ENCODE assay signal across 16 cellular contexts in genomic region chr6:86820750-86821149, GRCh38.
"Had no signal": no experiment of that assay in that cellular context is flagged by ENCODE, and none has a peak within 500 bp of the region (broad histone marks: within the 10 kb centered on the region; RNA-seq: fewer than 3 reads in every experiment).

No MANE protein-coding gene starts in this region.

- H3K9me3 Mint-ChIP-seq: activated naive CD4-positive, alpha-beta T cell treated with anti-CD3 and anti-CD28 coated beads, Interleukin-2, amount 50 U/mL, for 24 hours had no signal

- DNase-seq: activated gamma-delta T cell treated with Interleukin-2 at 50 U/mL for 16 hours; activated T-cell treated with anti-CD3 and anti-CD28 coated beads, Interleukin-2, amount 50 U/mL, for 1 hour; aorta; effector CD4-positive, alpha-beta T cell; heart left ventricle; islet precursor cell; left cardiac atrium; pancreas; psoas muscle; spleen; stimulated activated CD4-positive, alpha-beta T cell treated with anti-CD3 and anti-CD28 coated beads, Interleukin-4, amount 100 ng/mL, for 1 hour; stimulated activated naive CD4-positive, alpha-beta T cell; upper lobe of left lung had no signal

- H3K27ac Mint-ChIP-seq: activated naive CD4-positive, alpha-beta T cell treated with anti-CD3 and anti-CD28 coated beads, Interleukin-2, amount 50 U/mL, for 24 hours; brain; natural killer cell treated with Interleukin-12 subunit alpha and Interleukin-12 subunit beta and Interleukin-15 and Interleukin-18, amount 100 ng/mL, for 72 hours had no signal

- ATAC-seq: heart left ventricle; left cardiac atrium; natural killer cell treated with Interleukin-12 subunit alpha and Interleukin-12 subunit beta and Interleukin-15 and Interleukin-18, amount 100 ng/mL, for 72 hours; pancreas; psoas muscle had no signal

- H3K36me3 Mint-ChIP-seq: activated naive CD4-positive, alpha-beta T cell treated with anti-CD3 and anti-CD28 coated beads, Interleukin-2, amount 50 U/mL, for 24 hours; brain; natural killer cell treated with Interleukin-12 subunit alpha and Interleukin-12 subunit beta and Interleukin-15 and Interleukin-18, amount 100 ng/mL, for 72 hours had no signal
